In genomic region chr1:231925864-231926263, GRCh38 we compare ENCODE assay signal across 19 cellular contexts.
DNase-seq lines count a peak whose midpoint lies in the region; ATAC-seq and TF ChIP-seq lines count a peak whose summit lies in the region.
"Had no signal": no experiment of that assay in that cellular context is flagged by ENCODE, and none has a peak within 500 bp of the region (broad histone marks: within the 10 kb centered on the region; RNA-seq: fewer than 3 reads in every experiment).

No MANE protein-coding gene starts in this region.

- H3K27me3 ChIP-seq in heart right ventricle (no peaks in the 10 kb centered on the region), right cardiac atrium (ENCODE audit: control insufficient read depth, insufficient read depth) (no peaks in the 10 kb centered on the region), testis (no peaks in the 10 kb centered on the region)
- H3K27me3 ChIP-seq: BLaER1 had no signal

- WGBS in heart right ventricle, 2 donors, result 57 to 73% methylated on average over 3 of the region's 3 CpGs
- 45% methylated on average over 3 of the region's 3 CpGs for WGBS in right cardiac atrium
- WGBS in testis, 2 donors, result 30 to 33% methylated on average over 3 of the region's 3 CpGs

- no peak for DNase-seq in Right ventricle myocardium inferior (ENCODE audit: missing footprints)
- DNase-seq in cardiac septum (ENCODE audit: low spot score), result no peak
- no peak for DNase-seq in heart right ventricle
- peak in 1 of 3 donors; percentile 57 for DNase-seq in right cardiac atrium
- peak; percentile 32 for DNase-seq in testis
- DNase-seq in activated CD8-positive, alpha-beta memory T cell treated with anti-CD3 and anti-CD28 coated beads, Interleukin-2, amount 50 U/mL, for 48 hours, result no peak
- DNase-seq in DMS153 (lab: John Stamatoyannopoulos, UW), result no peak
- DNase-seq: CD4-positive, alpha-beta memory T cell; DMS53; DND-41; EL; GM23248 had no signal

- H3K9me3 ChIP-seq in heart right ventricle, result no peaks in the 10 kb centered on the region
- no peaks in the 10 kb centered on the region for H3K9me3 ChIP-seq in right cardiac atrium (ENCODE audit: control insufficient read depth, low read length)
- H3K9me3 ChIP-seq in testis, result no peaks in the 10 kb centered on the region
- H3K9me3 ChIP-seq: A549, BLaER1, HAP-1 had no signal

- intact Hi-C loops in Right ventricle myocardium inferior (cut with DNase I), result loop anchor here (5.0 kb wide), 3 partner anchors 59 to 696 kb away; no protein-coding TSS in a partner anchor
- intact Hi-C loops in cardiac septum (cut with DNase I), result loop anchor here (5.0 kb wide), 1 partner anchor 701 kb away; no protein-coding TSS in a partner anchor
- intact Hi-C loops in heart right ventricle (cut with DNase I), result loop anchor here in 3 of 10 donors (2.0 to 5.0 kb wide), 3 partner anchors 59 to 86 kb away; no protein-coding TSS in a partner anchor
- intact Hi-C loops in right cardiac atrium (cut with DNase I), result loop anchor here in 1 of 4 donors (10.0 kb wide), 1 partner anchor 61 kb away; no protein-coding TSS in a partner anchor
- intact Hi-C loops in testis (cut with DNase I; ENCODE audit: low total_unique reads), result no loop called here

- no peak for TF ChIP-seq POLR2A in testis (IDR thresholded peaks at IDR 0.05)

- H3K4me1 ChIP-seq in heart right ventricle (peaks cover 12 to 66% (median 49%) of the 10 kb centered on the region in 9 donors), right cardiac atrium (ENCODE audit: control insufficient read depth, insufficient read depth, low read length) (peaks cover 29% of the 10 kb centered on the region), testis (peaks cover 10% of the 10 kb centered on the region)
- H3K4me1 ChIP-seq: A549 had no signal

- H3K4me3 ChIP-seq in heart right ventricle, result no peak overlapping the region
- no peak overlapping the region for H3K4me3 ChIP-seq in right cardiac atrium (ENCODE audit: low read length)
- H3K4me3 ChIP-seq in testis, result no peak overlapping the region
- H3K4me3 ChIP-seq: A549, BLaER1, GM12878, GM23248, HAP-1 had no signal

- H3K36me3 ChIP-seq in heart right ventricle (no peaks in the 10 kb centered on the region), testis (ENCODE audit: low read depth, missing control alignments) (no peaks in the 10 kb centered on the region)
- H3K36me3 ChIP-seq: BLaER1, HAP-1 had no signal

- TF ChIP-seq CTCF in heart right ventricle (IDR thresholded peaks at IDR 0.05), result no peak
- TF ChIP-seq CTCF in testis (IDR thresholded peaks at IDR 0.05), result no peak

- peak; percentile 25 for ATAC-seq in Right ventricle myocardium inferior
- ATAC-seq in heart right ventricle, result peak in 1 of 8 donors; percentile 54
- ATAC-seq in right cardiac atrium, result peak; percentile 41 to 65
- no peak for ATAC-seq in GM18502 (IDR thresholded peaks at IDR 0.05; ENCODE audit: poor library complexity, unreplicated experiment)
- ATAC-seq: A549, GM12878, HepG2 had no signal

- H3K27ac ChIP-seq in heart right ventricle (peak overlapping the region in 6 of 10 donors; percentile 21 to 72 (median 60)), right cardiac atrium (ENCODE audit: low read length) (peak overlapping the region; percentile 56), testis (peak overlapping the region in 1 of 2 donors; percentile 65)
- H3K27ac ChIP-seq: 22Rv1, A549, BLaER1, GM23248 had no signal
